Comparison of ENCODE assay signal across 10 cellular contexts in the genomic region with DNA sequence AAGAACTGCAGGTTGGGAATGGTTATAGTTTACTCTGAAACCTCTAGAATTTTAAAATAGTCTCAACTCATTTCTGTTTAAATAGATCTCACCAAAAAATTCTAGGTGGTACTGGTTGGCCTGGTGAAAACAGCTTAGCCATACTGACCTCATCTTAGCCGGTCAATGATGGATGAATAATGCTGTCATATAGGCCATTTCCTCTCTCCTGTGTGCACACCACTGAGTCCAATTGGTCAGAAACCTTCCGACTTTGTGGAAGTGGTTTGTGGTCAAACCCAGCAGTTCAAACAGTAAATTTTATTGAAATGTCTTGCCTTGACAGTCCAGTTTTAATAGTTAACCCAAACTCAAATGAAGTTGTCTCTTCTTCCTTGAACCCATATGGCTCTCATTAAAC.
DNase-seq lines count a peak whose midpoint lies in the region; ATAC-seq, FAIRE-seq and TF ChIP-seq lines count a peak whose summit lies in the region.
"Had no signal": no experiment of that assay in that cellular context is flagged by ENCODE, and none has a peak within 500 bp of the region (broad histone marks: within the 10 kb centered on the region; RNA-seq: fewer than 3 reads in every experiment).

No MANE protein-coding gene starts in this region.

- no peaks in the 10 kb centered on the region for H3K27me3 Mint-ChIP-seq in natural killer cell (ENCODE audit: low read depth in 2 of 2)

- DNase-seq in GM19239 (ENCODE audit: insufficient read length, low spot score) (no peak), M059J (ENCODE audit: low read depth) (peak; percentile 86), natural killer cell (no peak), NCI-H128 (lab: John Stamatoyannopoulos, UW; ENCODE audit: unreplicated experiment) (no peak), NCI-H2081 (lab: John Stamatoyannopoulos, UW) (no peak)
- DNase-seq: NCI-H82; stimulated activated CD4-positive, alpha-beta T cell treated with anti-CD3 and anti-CD28 coated beads, Interleukin-2, amount 100 ng/mL, for 48 hours had no signal

- H3K4me3 Mint-ChIP-seq in natural killer cell, result no peak overlapping the region

- peak overlapping the region; percentile 48 to 54 for H3K27ac Mint-ChIP-seq in natural killer cell

- no peaks in the 10 kb centered on the region for H3K36me3 Mint-ChIP-seq in natural killer cell

- ATAC-seq in HG02798 (IDR thresholded peaks at IDR 0.05; ENCODE audit: poor library complexity, unreplicated experiment), result peak; percentile 80
- ATAC-seq in natural killer cell, result peak in 1 of 3 donors; percentile 48
- no peak for ATAC-seq in GM21360 (IDR thresholded peaks at IDR 0.05; ENCODE audit: unreplicated experiment)
- ATAC-seq: activated CD4-positive, CD25-positive, alpha-beta regulatory T cell treated with anti-CD3 and anti-CD28 coated beads, Interleukin-2, amount 50 U/mL, for 24 hours had no signal

- H3K4me1 Mint-ChIP-seq in natural killer cell, result peaks cover 15 to 20% of the 10 kb centered on the region in 2 donors

- FAIRE-seq in GM19239 (lab: Jason Lieb, UNC), result peak; percentile 33

- no peak for TF ChIP-seq CTCF in natural killer cell (IDR thresholded peaks at IDR 0.05)

- intact Hi-C loops in natural killer cell (cut with micrococcal nuclease), result no loop called here

- H3K9me3 Mint-ChIP-seq in natural killer cell, result no peaks in the 10 kb centered on the region
